In the genomic region with DNA sequence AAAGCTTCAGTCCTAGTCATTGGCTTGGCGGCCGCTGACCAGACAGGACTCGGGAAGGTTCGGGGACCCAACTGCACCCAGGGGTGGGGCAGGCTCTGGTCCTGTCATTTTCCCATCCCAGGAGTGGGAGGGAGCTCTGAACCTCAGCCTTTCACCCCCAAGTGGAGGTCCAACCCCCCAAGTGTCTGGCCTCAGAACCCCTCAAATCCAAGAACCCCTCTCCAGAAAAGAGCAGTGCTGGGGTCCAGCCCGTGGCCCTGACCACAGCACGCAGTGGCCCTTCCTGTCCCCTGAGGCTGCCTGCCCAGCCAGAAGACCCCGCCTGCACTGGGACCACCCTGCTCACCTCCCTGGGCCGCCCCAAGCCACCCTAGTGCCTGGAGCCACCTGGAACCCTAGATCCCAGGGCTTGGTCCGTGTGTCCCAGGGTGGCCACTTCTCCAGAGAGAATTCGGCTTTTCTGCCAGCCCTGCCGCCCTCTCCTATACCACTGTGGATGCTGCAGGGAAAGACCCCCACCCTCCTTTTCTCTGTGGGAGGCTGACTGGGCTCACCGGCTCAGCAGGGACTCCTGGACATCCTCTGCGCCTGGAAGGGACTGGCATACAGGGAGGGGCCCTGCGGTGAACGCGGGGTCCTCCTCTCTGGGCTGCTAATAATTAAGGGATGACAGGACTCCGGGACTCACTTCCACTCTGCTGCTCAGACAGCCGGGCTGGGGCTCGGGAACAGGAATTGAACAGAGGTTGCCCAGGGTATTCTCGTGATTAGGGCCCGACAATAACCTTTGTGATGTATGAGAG, we compare ENCODE assay signal across 29 cellular contexts.
"Had no signal": no experiment of that assay in that cellular context is flagged by ENCODE, and none has a peak within 500 bp of the region (broad histone marks: within the 10 kb centered on the region; RNA-seq: fewer than 3 reads in every experiment).

No MANE protein-coding gene starts in this region.

- H3K36me3 Mint-ChIP-seq: activated CD8-positive, alpha-beta memory T cell treated with anti-CD3 and anti-CD28 coated beads, Interleukin-2, amount 10 ng/mL, durations not matched to agents 7 days and 5 days; activated naive CD8-positive, alpha-beta T cell; stimulated activated memory B cell treated with anti-CD40 and anti-IgM and Interleukin-4, amounts not matched to agents 10 μg/mL and 1 μg/mL and 100 μg/mL, for 72 hours; T-cell had no signal

- H3K4me3 ChIP-seq: adrenal gland, ascending aorta, gastroesophageal sphincter, heart left ventricle, right lobe of liver, stomach, suprapubic skin, transverse colon, uterus had no signal

- H3K27me3 Mint-ChIP-seq: activated CD4-positive, alpha-beta T cell treated with anti-CD3 and anti-CD28 coated beads, Interleukin-2, amount 10 ng/mL, durations not matched to agents 7 days and 5 days; activated CD8-positive, alpha-beta memory T cell treated with anti-CD3 and anti-CD28 coated beads, Interleukin-2, amount 10 ng/mL, durations not matched to agents 7 days and 5 days; activated CD8-positive, alpha-beta T cell treated with anti-CD3 and anti-CD28 coated beads for 36 hours had no signal

- H3K36me3 ChIP-seq: adrenal gland, ascending aorta, brain microvascular endothelial cell, gastroesophageal sphincter, heart left ventricle, right lobe of liver, stomach, suprapubic skin, transverse colon, uterus, WERI-Rb-1 had no signal

- H3K27ac ChIP-seq: adrenal gland, ascending aorta, brain microvascular endothelial cell, epithelial cell of prostate, gastroesophageal sphincter, heart left ventricle, right lobe of liver, stomach, suprapubic skin, transverse colon, uterus, WERI-Rb-1 had no signal

- H3K4me3 Mint-ChIP-seq: activated CD4-positive, alpha-beta T cell treated with anti-CD3 and anti-CD28 coated beads, Interleukin-2, amount 10 ng/mL, durations not matched to agents 7 days and 5 days; activated CD8-positive, alpha-beta memory T cell treated with anti-CD3 and anti-CD28 coated beads, Interleukin-2, amount 10 ng/mL, durations not matched to agents 7 days and 5 days; activated CD8-positive, alpha-beta T cell treated with anti-CD3 and anti-CD28 coated beads for 36 hours; activated naive CD8-positive, alpha-beta T cell; central memory CD8-positive, alpha-beta T cell; nephron; stimulated activated memory B cell treated with anti-CD40 and anti-IgM and Interleukin-4, amounts not matched to agents 10 μg/mL and 1 μg/mL and 100 μg/mL, for 72 hours; T-cell; T-helper 2 cell treated with Interferon-gamma antibody and Interleukin-4, amounts not matched to agents 5 μg/mL and 100 μg/mL, for 36 hours had no signal

- H3K9me3 ChIP-seq: adrenal gland, ascending aorta, gastroesophageal sphincter, heart left ventricle, right lobe of liver, stomach, suprapubic skin, transverse colon, uterus had no signal

- H3K4me1 Mint-ChIP-seq: activated CD4-positive, alpha-beta T cell treated with anti-CD3 and anti-CD28 coated beads, Interleukin-2, amount 10 ng/mL, durations not matched to agents 7 days and 5 days; activated CD8-positive, alpha-beta memory T cell treated with anti-CD3 and anti-CD28 coated beads, Interleukin-2, amount 10 ng/mL, durations not matched to agents 7 days and 5 days; central memory CD8-positive, alpha-beta T cell; nephron; stimulated activated memory B cell treated with anti-CD40 and anti-IgM and Interleukin-4, amounts not matched to agents 10 μg/mL and 1 μg/mL and 100 μg/mL, for 72 hours; T-cell had no signal

- DNase-seq: activated CD4-positive, alpha-beta T cell treated with anti-CD3 and anti-CD28 coated beads, Interleukin-2, amount 10 ng/mL, durations not matched to agents 7 days and 5 days; activated CD4-positive, CD25-positive, alpha-beta regulatory T cell treated with anti-CD3 and anti-CD28 coated beads, Interleukin-2, amount 50 U/mL, for 72 hours; activated CD8-positive, alpha-beta T cell treated with anti-CD3 and anti-CD28 coated beads for 36 hours; activated T-cell treated with anti-CD3 and anti-CD28 coated beads for 4 hours; brain microvascular endothelial cell; heart left ventricle; mammary epithelial cell; midbrain; occipital lobe; right lobe of liver; small intestine; stimulated activated CD4-positive, alpha-beta T cell treated with anti-CD3 and anti-CD28 coated beads, Interleukin-15, amount 100 ng/mL, for 24 hours; stomach; T-cell; transverse colon; uterus; WERI-Rb-1 had no signal

- H3K27me3 ChIP-seq: ascending aorta, brain microvascular endothelial cell, right lobe of liver, uterus had no signal

- ATAC-seq: activated CD8-positive, alpha-beta memory T cell treated with anti-CD3 and anti-CD28 coated beads, Interleukin-2, amount 10 ng/mL, durations not matched to agents 7 days and 5 days; activated CD8-positive, alpha-beta T cell treated with anti-CD3 and anti-CD28 coated beads for 36 hours; gastroesophageal sphincter; heart left ventricle; left lobe of liver; right lobe of liver; stimulated activated memory B cell treated with anti-CD40 and anti-IgM and Interleukin-4, amounts not matched to agents 10 μg/mL and 1 μg/mL and 100 μg/mL, for 72 hours; T-cell had no signal

- H3K4me1 ChIP-seq: adrenal gland, ascending aorta, heart left ventricle, right lobe of liver, stomach, suprapubic skin, transverse colon, uterus had no signal

- H3K9me3 Mint-ChIP-seq: activated CD4-positive, alpha-beta T cell treated with anti-CD3 and anti-CD28 coated beads, Interleukin-2, amount 10 ng/mL, durations not matched to agents 7 days and 5 days; activated CD8-positive, alpha-beta T cell treated with anti-CD3 and anti-CD28 coated beads for 36 hours; central memory CD8-positive, alpha-beta T cell; nephron; stimulated activated memory B cell treated with anti-CD40 and anti-IgM and Interleukin-4, amounts not matched to agents 10 μg/mL and 1 μg/mL and 100 μg/mL, for 72 hours; T-cell; T-helper 2 cell treated with Interferon-gamma antibody and Interleukin-4, amounts not matched to agents 5 μg/mL and 100 μg/mL, for 36 hours had no signal

- H3K27ac Mint-ChIP-seq: activated CD4-positive, alpha-beta T cell treated with anti-CD3 and anti-CD28 coated beads, Interleukin-2, amount 10 ng/mL, durations not matched to agents 7 days and 5 days; activated CD8-positive, alpha-beta memory T cell treated with anti-CD3 and anti-CD28 coated beads, Interleukin-2, amount 10 ng/mL, durations not matched to agents 7 days and 5 days; activated CD8-positive, alpha-beta T cell treated with anti-CD3 and anti-CD28 coated beads for 36 hours; activated naive CD8-positive, alpha-beta T cell; nephron; stimulated activated memory B cell treated with anti-CD40 and anti-IgM and Interleukin-4, amounts not matched to agents 10 μg/mL and 1 μg/mL and 100 μg/mL, for 72 hours; T-cell; T-helper 2 cell treated with Interferon-gamma antibody and Interleukin-4, amounts not matched to agents 5 μg/mL and 100 μg/mL, for 36 hours had no signal
